In the genomic region with DNA sequence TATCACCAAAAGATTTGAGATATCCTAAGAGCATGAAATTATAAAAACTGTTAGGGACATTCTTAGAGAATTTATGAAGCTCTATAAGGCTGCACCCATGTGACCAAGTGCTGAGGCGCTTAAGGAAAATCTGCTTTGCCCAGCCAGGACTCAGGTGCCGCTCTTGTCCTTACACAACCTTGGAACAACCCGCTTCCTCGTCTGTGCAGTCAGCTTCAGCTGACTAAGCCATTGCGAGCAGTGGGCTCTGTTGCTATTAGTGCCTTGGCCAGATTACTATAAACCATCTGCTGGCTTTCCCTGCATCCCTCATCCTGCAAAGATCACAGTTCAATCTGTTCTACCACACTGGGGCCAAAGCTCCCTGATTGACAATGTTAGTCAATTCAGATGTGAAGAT, we compare ENCODE assay signal across 15 cellular contexts.
DNase-seq lines count a peak whose midpoint lies in the region; TF ChIP-seq lines count a peak whose summit lies in the region.
"Had no signal": no experiment of that assay in that cellular context is flagged by ENCODE, and none has a peak within 500 bp of the region (broad histone marks: within the 10 kb centered on the region; RNA-seq: fewer than 3 reads in every experiment).

No MANE protein-coding gene starts in this region.

- no peaks in the 10 kb centered on the region for H3K36me3 ChIP-seq in WERI-Rb-1

- H3K4me3 ChIP-seq in WERI-Rb-1 (ENCODE audit: low read depth, low read length), result no peak overlapping the region; the same call in 1 of the 2 replicates

- no peaks in the 10 kb centered on the region for H3K27me3 ChIP-seq in WERI-Rb-1 (ENCODE audit: insufficient read depth, low read depth, severe bottlenecking)

- H3K9me3 ChIP-seq in WERI-Rb-1 (ENCODE audit: severe bottlenecking), result peaks cover 8% of the 10 kb centered on the region

- no peak for TF ChIP-seq CTCF in WERI-Rb-1 (IDR thresholded peaks at IDR 0.05; ENCODE audit: low read depth, low read length)

- DNase-seq in HCEC 1CT (peak; percentile 28), NCI-H446 (lab: John Stamatoyannopoulos, UW) (peak; percentile 55 to 90), WERI-Rb-1 (peak; percentile 99), MV-4-11 (lab: John Stamatoyannopoulos, UW) (no peak), NCI-H2081 (lab: John Stamatoyannopoulos, UW) (no peak), DMS153 treated with DMSO at 0.1 percent for 48 hours (lab: John Stamatoyannopoulos, UW; ENCODE audit: unreplicated experiment) (no peak)
- no peak for DNase-seq in activated CD8-positive, alpha-beta memory T cell treated with anti-CD3 and anti-CD28 coated beads for 24 hours
- DNase-seq: GDM1, H7, NCI-H1105 treated with DMSO at 0.1 percent for 48 hours, NCI-H1930, PC-3, T-helper 1 cell, T-helper 9 cell had no signal

- peak overlapping the region; percentile 78 for H3K27ac ChIP-seq in WERI-Rb-1
- H3K27ac ChIP-seq: C4-2B had no signal

Comparison
In these comparisons a context has a peak if more than half of its experiments do, and no peak if none do; other contexts are left out.
1. DNase-seq: peak in HCEC 1CT (single experiment), NCI-H446 (2 of 2) and WERI-Rb-1 (single experiment); none in activated CD8-positive, alpha-beta memory T cell treated with anti-CD3 and anti-CD28 coated beads for 24 hours (single experiment), MV-4-11 (single experiment), NCI-H2081 (0 of 2) and DMS153 treated with DMSO at 0.1 percent for 48 hours (single experiment).